ENCODE assay signal across 10 cellular contexts in genomic region chr17:2059125-2059836, GRCh38.
DNase-seq lines count a peak whose midpoint lies in the region; ATAC-seq and TF ChIP-seq lines count a peak whose summit lies in the region.
"Had no signal": no experiment of that assay in that cellular context is flagged by ENCODE, and none has a peak within 500 bp of the region (broad histone marks: within the 10 kb centered on the region; RNA-seq: fewer than 3 reads in every experiment).

No MANE protein-coding gene starts in this region.

- in situ Hi-C loops in brain microvascular endothelial cell (cut with HindIII; ENCODE audit: low pct_ligation_motif_present, low sequenced_read_pairs): no loop called here

- peak overlapping the region; percentile 70 for H3K4me3 ChIP-seq in brain microvascular endothelial cell (ENCODE audit: low read depth, low read length)
- H3K4me3 ChIP-seq in muscle layer of duodenum (ENCODE audit: low read depth in 1 of 2, low read length in 2 of 2): peak overlapping the region; percentile 37 to 68

- TF ChIP-seq CTCF in brain microvascular endothelial cell (IDR thresholded peaks at IDR 0.05; ENCODE audit: low read depth, low read length, missing control alignments): no peak

- peaks cover 16 to 74% of the 10 kb centered on the region in 2 donors for H3K4me1 ChIP-seq in muscle layer of duodenum (ENCODE audit: control insufficient read depth in 1 of 2, insufficient read depth in 2 of 2, low read length in 2 of 2)

- no peaks in the 10 kb centered on the region for H3K9me3 ChIP-seq in muscle layer of duodenum (ENCODE audit: control insufficient read depth in 1 of 2, low read length in 2 of 2)

- H3K27me3 ChIP-seq in brain microvascular endothelial cell (replicated peaks) (no peaks in the 10 kb centered on the region), muscle layer of duodenum (ENCODE audit: low read depth, low read length) (no peaks in the 10 kb centered on the region)

- H3K27ac ChIP-seq in brain microvascular endothelial cell (peak overlapping the region; percentile 89), muscle layer of duodenum (ENCODE audit: low read length) (peak overlapping the region; percentile 56)

- no peak for ATAC-seq in GM18870 (IDR thresholded peaks at IDR 0.05; ENCODE audit: unreplicated experiment)

- DNase-seq in Ammon's horn (ENCODE audit: low spot score) (peak; percentile 58), HUDEP-2 (lab: John Stamatoyannopoulos, UW; ENCODE audit: unreplicated experiment in 76 of 76) (peak in 41 of 76 experiments; percentile 16 to 60 (median 37)), brain microvascular endothelial cell (no peak), NCI-H128 (lab: John Stamatoyannopoulos, UW; ENCODE audit: unreplicated experiment) (no peak), NCI-H1417 (lab: John Stamatoyannopoulos, UW) (no peak), NCI-H1105 treated with DMSO at 0.1 percent for 48 hours (lab: John Stamatoyannopoulos, UW) (no peak)
- DNase-seq: DND-41, NCI-H2029 treated with DMSO at 0.1 percent for 48 hours had no signal

- H3K36me3 ChIP-seq in brain microvascular endothelial cell (replicated peaks): peaks cover 67% of the 10 kb centered on the region
- peaks cover 10 to 17% of the 10 kb centered on the region in 2 donors for H3K36me3 ChIP-seq in muscle layer of duodenum (ENCODE audit: control insufficient read depth in 1 of 2, insufficient read depth in 2 of 2, low read length in 2 of 2)

Comparison
In these comparisons a context has a peak if more than half of its experiments do, and no peak if none do; other contexts are left out.
1. DNase-seq: peak in Ammon's horn (single experiment) and HUDEP-2 (41 of 76); none in brain microvascular endothelial cell (single experiment), NCI-H128 (single experiment), NCI-H1417 (0 of 3) and NCI-H1105 treated with DMSO at 0.1 percent for 48 hours (single experiment).